26 cellular contexts compared by ENCODE assay signal in the genomic region with DNA sequence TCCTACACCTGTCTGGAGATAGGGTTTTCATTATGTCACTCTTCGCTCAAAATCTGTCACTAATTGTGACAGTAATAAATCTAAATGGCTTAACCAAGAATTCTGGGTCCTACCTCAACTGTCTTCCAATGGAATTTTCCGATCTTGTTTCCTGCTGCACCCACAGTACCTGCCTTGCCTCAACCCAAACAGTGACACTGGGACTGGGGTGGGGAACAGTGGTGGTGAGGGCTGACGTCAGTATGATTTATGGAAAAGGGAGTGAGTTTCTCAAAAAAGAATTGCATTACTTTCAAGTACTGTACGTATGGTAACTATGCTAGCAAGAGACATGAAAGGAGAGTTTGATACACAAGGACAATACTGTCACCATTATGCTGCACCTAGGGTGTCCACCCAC. TPM values are rescaled to one million over a fixed set of nuclear protein-coding genes. Genes with fewer than 3 reads are reported as not detected.
DNase-seq lines count a peak whose midpoint lies in the region; ATAC-seq, FAIRE-seq and TF ChIP-seq lines count a peak whose summit lies in the region.
"Had no signal": no experiment of that assay in that cellular context is flagged by ENCODE, and none has a peak within 500 bp of the region (broad histone marks: within the 10 kb centered on the region; RNA-seq: fewer than 3 reads in every experiment).

No MANE protein-coding gene starts in this region.

- no peaks in the 10 kb centered on the region for H3K36me3 ChIP-seq in breast epithelium
- no peaks in the 10 kb centered on the region for H3K36me3 ChIP-seq in astrocyte (ENCODE audit: insufficient read depth, low read length)
- no peaks in the 10 kb centered on the region for H3K36me3 ChIP-seq in OCI-LY7 (ENCODE audit: insufficient read depth, low read length)
- H3K36me3 ChIP-seq: BE2C, HAP-1 had no signal

- intact Hi-C loops in MCF 10A (cut with micrococcal nuclease) = no loop called here
- intact Hi-C loops in breast epithelium (cut with DNase I; ENCODE audit: low total_unique reads) = no loop called here
- intact Hi-C loops in OCI-LY7 (cut with micrococcal nuclease; ENCODE audit: unreplicated experiment) = no loop called here

- H3K4me2 ChIP-seq in astrocyte (ENCODE audit: low read length) (no peak overlapping the region), OCI-LY7 (ENCODE audit: low read length) (no peak overlapping the region)
- H3K4me2 ChIP-seq: A549; BLaER1 treated with 17β-estradiol and CSF1 and Interleukin-3, amounts not matched to agents 10 nM and 100 nM had no signal

- H3K4me3 ChIP-seq in breast epithelium (no peak overlapping the region), astrocyte (ENCODE audit: insufficient read depth, low read depth, low read length) (no peak overlapping the region), OCI-LY7 (ENCODE audit: low read depth, low read length, poor library complexity, severe bottlenecking) (no peak overlapping the region)
- H3K4me3 ChIP-seq: A549; BLaER1 treated with 17β-estradiol and CSF1 and Interleukin-3, amounts not matched to agents 10 nM and 100 nM; GM12878; HAP-1 had no signal

- BruUV-seq in MCF 10A (replicated peaks; lab: Mats Ljungman, UMichigan) (no TSS peak), OCI-LY7 (replicated peaks; lab: Mats Ljungman, UMichigan) (no TSS peak)

- peak; percentile 17 for FAIRE-seq in astrocyte (lab: Jason Lieb, UNC)
- FAIRE-seq: A549, D721Med, GM12878, H54 had no signal

- CTCF ChIA-PET in MCF 10A (lab: Yijun Ruan, JAX) (no interaction called here), OCI-LY7 (lab: Charles Lee; ENCODE audit: unreplicated experiment) (no interaction called here)

- H3K27me3 ChIP-seq in breast epithelium (no peaks in the 10 kb centered on the region), astrocyte (ENCODE audit: insufficient read depth, low read length) (no peaks in the 10 kb centered on the region)
- H3K27me3 ChIP-seq: BLaER1 treated with 17β-estradiol and CSF1 and Interleukin-3, amounts not matched to agents 10 nM and 100 nM had no signal

- H2AFZ ChIP-seq in astrocyte (ENCODE audit: low read depth, low read length) = no peak overlapping the region
- H2AFZ ChIP-seq in OCI-LY7 (ENCODE audit: low read length) = no peak overlapping the region

- peaks cover 0 to 5% of the 10 kb centered on the region in 2 donors for H3K9me3 ChIP-seq in breast epithelium
- H3K9me3 ChIP-seq in astrocyte (ENCODE audit: insufficient read depth, low read depth, low read length) = no peaks in the 10 kb centered on the region
- no peaks in the 10 kb centered on the region for H3K9me3 ChIP-seq in OCI-LY7 (ENCODE audit: low read length)
- H3K9me3 ChIP-seq: BE2C, HAP-1 had no signal

- no peak for TF ChIP-seq POLR2A in breast epithelium (IDR thresholded peaks at IDR 0.05)

- no peak for ATAC-seq in natural killer cell treated with Interleukin-12 subunit alpha and Interleukin-12 subunit beta and Interleukin-15 and Interleukin-18, amount 100 ng/mL, for 72 hours
- ATAC-seq: A549, GM12878 had no signal

- H3K27me3 Mint-ChIP-seq in MCF 10A (ENCODE audit: insufficient read depth, unreplicated experiment) (no peaks in the 10 kb centered on the region), astrocyte (ENCODE audit: low read depth, unreplicated experiment) (no peaks in the 10 kb centered on the region), type B pancreatic cell (no peaks in the 10 kb centered on the region)
- no peaks in the 10 kb centered on the region for H3K27me3 Mint-ChIP-seq in natural killer cell treated with Interleukin-12 subunit alpha and Interleukin-12 subunit beta and Interleukin-15 and Interleukin-18, amount 100 ng/mL, for 72 hours
- H3K27me3 Mint-ChIP-seq: CD4-positive, alpha-beta T cell; CD8-positive, alpha-beta memory T cell had no signal

- H3K36me3 Mint-ChIP-seq in MCF 10A (ENCODE audit: insufficient read depth, unreplicated experiment) = peaks cover 18% of the 10 kb centered on the region
- H3K36me3 Mint-ChIP-seq in astrocyte (ENCODE audit: low read depth, unreplicated experiment) = peaks cover under 1% of the 10 kb centered on the region
- H3K36me3 Mint-ChIP-seq in type B pancreatic cell = peaks cover 21% of the 10 kb centered on the region
- H3K36me3 Mint-ChIP-seq in natural killer cell treated with Interleukin-12 subunit alpha and Interleukin-12 subunit beta and Interleukin-15 and Interleukin-18, amount 100 ng/mL, for 72 hours = no peaks in the 10 kb centered on the region
- H3K36me3 Mint-ChIP-seq: CD14-positive monocyte; CD8-positive, alpha-beta memory T cell had no signal

- TF ChIP-seq CTCF in MCF 10A (IDR thresholded peaks at IDR 0.05; ENCODE audit: unreplicated experiment) (no peak), breast epithelium (IDR thresholded peaks at IDR 0.05) (no peak), astrocyte (IDR thresholded peaks at IDR 0.05; ENCODE audit: insufficient read depth, low read depth, low read length) (no peak), type B pancreatic cell (conservative IDR thresholded peaks at IDR 0.05) (no peak), OCI-LY7 (conservative IDR thresholded peaks at IDR 0.05; ENCODE audit: low read length) (no peak)

- H3K79me2 ChIP-seq in astrocyte (ENCODE audit: insufficient read depth, low read length) (no peaks in the 10 kb centered on the region), OCI-LY7 (ENCODE audit: insufficient read depth, low read depth, low read length) (no peaks in the 10 kb centered on the region)

- no peaks in the 10 kb centered on the region for H4K20me1 ChIP-seq in astrocyte (ENCODE audit: insufficient read depth, low read length)
- H4K20me1 ChIP-seq in OCI-LY7 (ENCODE audit: insufficient read depth, low read length) = no peaks in the 10 kb centered on the region
- H4K20me1 ChIP-seq: BLaER1 treated with 17β-estradiol and CSF1 and Interleukin-3, amounts not matched to agents 10 nM and 100 nM had no signal

- no peak overlapping the region for H3K9ac ChIP-seq in astrocyte (ENCODE audit: low read length)
- H3K9ac ChIP-seq: BLaER1 treated with 17β-estradiol and CSF1 and Interleukin-3, amounts not matched to agents 10 nM and 100 nM had no signal

- POLR2A ChIA-PET in MCF 10A (lab: Yijun Ruan, JAX) (interaction anchor here (5.5 kb wide), 1 partner anchor 12 kb away, joined by 47 read pairs; no protein-coding TSS in a partner anchor), OCI-LY7 (lab: Charles Lee) (interaction anchor here (1.3 kb wide), 1 partner anchor 9 kb away, joined by 4 read pairs; no protein-coding TSS in a partner anchor)

- H3K27ac Mint-ChIP-seq in MCF 10A (ENCODE audit: low read depth, unreplicated experiment) = peak overlapping the region; percentile 35
- H3K27ac Mint-ChIP-seq in astrocyte (ENCODE audit: unreplicated experiment) = no peak overlapping the region
- H3K27ac Mint-ChIP-seq in type B pancreatic cell = peak overlapping the region; percentile 97
- H3K27ac Mint-ChIP-seq in natural killer cell treated with Interleukin-12 subunit alpha and Interleukin-12 subunit beta and Interleukin-15 and Interleukin-18, amount 100 ng/mL, for 72 hours = no peak overlapping the region
- H3K27ac Mint-ChIP-seq: CD14-positive monocyte; CD4-positive, alpha-beta T cell had no signal

- DNase-seq in MCF 10A (ENCODE audit: unreplicated experiment) (no peak), breast epithelium (ENCODE audit: low spot score in 2 of 2) (no peak), astrocyte (ENCODE audit: low read depth) (no peak), left kidney (ENCODE audit: low read depth, low spot score) (peak; percentile 60), type B pancreatic cell (ENCODE audit: extremely low spot score, unreplicated experiment) (no peak), foreskin melanocyte (no peak), OCI-LY7 (ENCODE audit: low spot score) (no peak)
- DNase-seq in natural killer cell treated with Interleukin-12 subunit alpha and Interleukin-12 subunit beta and Interleukin-15 and Interleukin-18, amount 100 ng/mL, for 72 hours (ENCODE audit: low spot score) = no peak
- DNase-seq: ACHN; AML-193; BE2C; CD4-positive, alpha-beta T cell; CD8-positive, alpha-beta memory T cell; DMS 273 treated with DMSO at 0.1 percent for 48 hours; DMS79; EL; GDM1; GOT3 had no signal

- H3K4me1 Mint-ChIP-seq in MCF 10A (ENCODE audit: insufficient read depth, unreplicated experiment) = peaks cover 23% of the 10 kb centered on the region
- H3K4me1 Mint-ChIP-seq in astrocyte (ENCODE audit: low read depth, unreplicated experiment) = peaks cover 29% of the 10 kb centered on the region
- peaks cover 22% of the 10 kb centered on the region for H3K4me1 Mint-ChIP-seq in type B pancreatic cell (ENCODE audit: unreplicated experiment)
- no peaks in the 10 kb centered on the region for H3K4me1 Mint-ChIP-seq in natural killer cell treated with Interleukin-12 subunit alpha and Interleukin-12 subunit beta and Interleukin-15 and Interleukin-18, amount 100 ng/mL, for 72 hours (ENCODE audit: low read depth in 2 of 2)
- H3K4me1 Mint-ChIP-seq: CD8-positive, alpha-beta memory T cell had no signal

- H3K27ac ChIP-seq in breast epithelium (no peak overlapping the region), astrocyte (ENCODE audit: low read depth, low read length) (no peak overlapping the region), OCI-LY7 (ENCODE audit: low read depth, low read length, poor library complexity, severe bottlenecking) (no peak overlapping the region)
- H3K27ac ChIP-seq: 22Rv1; A549; BLaER1 treated with 17β-estradiol and CSF1 and Interleukin-3, amounts not matched to agents 10 nM and 100 nM had no signal

- no peaks in the 10 kb centered on the region for H3K9me3 Mint-ChIP-seq in MCF 10A (ENCODE audit: unreplicated experiment)
- peaks cover 3% of the 10 kb centered on the region for H3K9me3 Mint-ChIP-seq in astrocyte (ENCODE audit: unreplicated experiment)
- peaks cover 4% of the 10 kb centered on the region for H3K9me3 Mint-ChIP-seq in type B pancreatic cell
- no peaks in the 10 kb centered on the region for H3K9me3 Mint-ChIP-seq in natural killer cell treated with Interleukin-12 subunit alpha and Interleukin-12 subunit beta and Interleukin-15 and Interleukin-18, amount 100 ng/mL, for 72 hours
- H3K9me3 Mint-ChIP-seq: CD4-positive, alpha-beta T cell had no signal

- H3K4me1 ChIP-seq in breast epithelium = no peaks in the 10 kb centered on the region
- H3K4me1 ChIP-seq in astrocyte (ENCODE audit: insufficient read depth, low read length) = peaks cover 8% of the 10 kb centered on the region
- H3K4me1 ChIP-seq in OCI-LY7 (ENCODE audit: insufficient read depth, low read length, poor library complexity, severe bottlenecking) = no peaks in the 10 kb centered on the region
- H3K4me1 ChIP-seq: BE2C, HAP-1 had no signal

- no peaks in the 10 kb centered on the region for H3K9me2 ChIP-seq in OCI-LY7 (ENCODE audit: insufficient read depth, low read length)

- H3K4me3 Mint-ChIP-seq in MCF 10A (ENCODE audit: unreplicated experiment) = no peak overlapping the region
- H3K4me3 Mint-ChIP-seq in astrocyte (ENCODE audit: unreplicated experiment) = no peak overlapping the region
- peak overlapping the region; percentile 54 for H3K4me3 Mint-ChIP-seq in type B pancreatic cell
- H3K4me3 Mint-ChIP-seq in natural killer cell treated with Interleukin-12 subunit alpha and Interleukin-12 subunit beta and Interleukin-15 and Interleukin-18, amount 100 ng/mL, for 72 hours = no peak overlapping the region
- H3K4me3 Mint-ChIP-seq: CD14-positive monocyte; CD4-positive, alpha-beta T cell; CD8-positive, alpha-beta memory T cell had no signal

RNA-seq across cellular contexts. Expression of gene EFEMP1, which starts 24.9 kb away (rescaled TPM):
- total RNA-seq in MCF 10A (2022) (125 and 163 TPM in 2 replicates), breast epithelium (100 to 1,000 TPM; 186 to 445 (median 273) TPM), astrocyte (146 and 155 TPM in 2 replicates), type B pancreatic cell (ENCODE audit: low replicate concordance) (92.5 and 344 TPM in 2 replicates), OCI-LY7 (2022) (0.61 TPM in 1 of 2 replicates, not detected in the other)
- total RNA-seq in natural killer cell treated with Interleukin-12 subunit alpha and Interleukin-12 subunit beta and Interleukin-15 and Interleukin-18, amount 100 ng/mL, for 72 hours = not detected
- total RNA-seq in OCI-LY7 (2014; rRNA removed; shearing (Covaris generic)) = not detected in 2 replicates
- total RNA-seq: CD4-positive, alpha-beta T cell; CD8-positive, alpha-beta memory T cell had no signal

Comparison
In these comparisons a context has a peak if more than half of its experiments do, and no peak if none do; other contexts are left out.
1. H3K27ac Mint-ChIP-seq: peak in MCF 10A (single experiment) and type B pancreatic cell (single experiment); none in astrocyte (single experiment) and natural killer cell treated with Interleukin-12 subunit alpha and Interleukin-12 subunit beta and Interleukin-15 and Interleukin-18, amount 100 ng/mL, for 72 hours (0 of 2).
2. RNA of gene EFEMP1, which starts 24.9 kb away (total RNA-seq): 186 to 445 TPM in breast epithelium, 125 to 163 TPM in MCF 10A, 146 to 155 TPM in astrocyte and 92.5 to 344 TPM in type B pancreatic cell; 0.61 TPM in OCI-LY7 and not detected in natural killer cell treated with Interleukin-12 subunit alpha and Interleukin-12 subunit beta and Interleukin-15 and Interleukin-18, amount 100 ng/mL, for 72 hours; every median in the first group is over 10 times any median in the second.